ENCODE assay signal across 9 cellular contexts in the genomic region with DNA sequence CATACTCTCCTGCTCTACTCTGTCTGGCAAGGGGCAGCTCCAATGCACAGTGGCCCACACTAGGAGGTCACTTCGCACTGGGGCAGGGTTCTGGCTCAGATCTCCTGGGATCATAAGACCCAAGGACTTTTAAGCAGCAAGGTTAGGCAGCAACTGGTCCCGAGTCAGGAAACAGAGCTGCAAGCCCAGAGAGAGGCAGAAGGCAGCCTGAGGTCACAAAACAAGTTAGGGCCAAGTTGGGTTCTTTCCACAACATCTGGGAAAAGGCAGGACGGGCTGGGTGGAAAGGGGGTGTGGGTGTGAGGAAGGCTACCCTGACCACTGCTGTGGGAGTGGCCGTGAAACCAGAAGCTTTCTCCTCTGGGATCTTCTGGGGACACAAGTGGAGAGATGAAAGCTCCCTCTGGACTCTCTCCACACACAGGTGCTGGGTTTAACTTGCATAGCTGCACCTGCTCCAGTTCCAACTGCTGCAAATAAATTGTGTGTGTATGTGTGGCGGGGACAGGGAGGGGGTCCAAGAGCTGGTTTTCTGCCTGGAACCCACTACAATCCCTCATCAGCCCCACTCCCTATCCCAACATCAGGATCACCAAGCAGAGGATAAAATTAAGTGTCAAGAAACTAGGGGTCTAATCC. TPM values are rescaled to one million over a fixed set of nuclear protein-coding genes. Genes with fewer than 3 reads are reported as not detected.
DNase-seq lines count a peak whose midpoint lies in the region; ATAC-seq and TF ChIP-seq lines count a peak whose summit lies in the region.
"Had no signal": no experiment of that assay in that cellular context is flagged by ENCODE, and none has a peak within 500 bp of the region (broad histone marks: within the 10 kb centered on the region; RNA-seq: fewer than 3 reads in every experiment).

No MANE protein-coding gene starts in this region.

- H3K4me1 Mint-ChIP-seq in MCF 10A (ENCODE audit: insufficient read depth, unreplicated experiment): no peaks in the 10 kb centered on the region
- H3K4me1 Mint-ChIP-seq in activated T-helper 1 cell treated with anti-CD3 and anti-CD28 coated beads, Interleukin-12 subunit alpha, Interleukin-12 subunit beta, Interleukin-2, Interleukin-4 antibody, amounts not matched to agents 30 ng/mL and 10 ng/mL and 1 ng/mL, durations not matched to agents 14 hours and 24 hours and 36 hours (ENCODE audit: low read depth): peaks cover 50% of the 10 kb centered on the region

- H3K4me1 ChIP-seq in breast epithelium: peaks cover 12 to 22% of the 10 kb centered on the region in 2 donors
- H3K4me1 ChIP-seq in left lung: peaks cover 15 to 79% of the 10 kb centered on the region in 2 donors
- H3K4me1 ChIP-seq in vagina: peaks cover 43% of the 10 kb centered on the region

- CTCF ChIA-PET in MCF 10A (lab: Yijun Ruan, JAX): interaction anchor here (0.8 to 2.6 kb wide), 2 partner anchors 20 to 81 kb away, joined by 4 to 11 read pairs; a partner anchor contains a TSS

- H3K9me3 ChIP-seq in breast epithelium: no peaks in the 10 kb centered on the region
- no peaks in the 10 kb centered on the region for H3K9me3 ChIP-seq in left lung
- H3K9me3 ChIP-seq in vagina: no peaks in the 10 kb centered on the region

- H3K27me3 Mint-ChIP-seq in MCF 10A (ENCODE audit: insufficient read depth, unreplicated experiment): no peaks in the 10 kb centered on the region
- peaks cover 2% of the 10 kb centered on the region for H3K27me3 Mint-ChIP-seq in activated T-helper 1 cell treated with anti-CD3 and anti-CD28 coated beads, Interleukin-12 subunit alpha, Interleukin-12 subunit beta, Interleukin-2, Interleukin-4 antibody, amounts not matched to agents 30 ng/mL and 10 ng/mL and 1 ng/mL, durations not matched to agents 14 hours and 24 hours and 36 hours (ENCODE audit: insufficient read depth)

- H3K27me3 ChIP-seq in breast epithelium: no peaks in the 10 kb centered on the region
- peaks cover 0 to 13% of the 10 kb centered on the region in 2 donors for H3K27me3 ChIP-seq in left lung
- H3K27me3 ChIP-seq in vagina: no peaks in the 10 kb centered on the region

- DNase-seq in breast epithelium (ENCODE audit: low spot score in 2 of 2): no peak
- no peak for DNase-seq in MCF 10A (ENCODE audit: unreplicated experiment)
- DNase-seq in activated T-helper 1 cell treated with anti-CD3 and anti-CD28 coated beads, Interleukin-12 subunit alpha, Interleukin-12 subunit beta, Interleukin-2, Interleukin-4 antibody, amounts not matched to agents 30 ng/mL and 10 ng/mL and 1 ng/mL, durations not matched to agents 14 hours and 24 hours and 36 hours (ENCODE audit: low spot score): no peak
- peak in 1 of 2 donors; percentile 54 for DNase-seq in left lung
- no peak for DNase-seq in vagina (ENCODE audit: extremely low spot score in 2 of 2)
- no peak for DNase-seq in SW 1271 (lab: John Stamatoyannopoulos, UW)

- H3K4me3 Mint-ChIP-seq in MCF 10A (ENCODE audit: unreplicated experiment): no peak overlapping the region
- H3K4me3 Mint-ChIP-seq in activated T-helper 1 cell treated with anti-CD3 and anti-CD28 coated beads, Interleukin-12 subunit alpha, Interleukin-12 subunit beta, Interleukin-2, Interleukin-4 antibody, amounts not matched to agents 30 ng/mL and 10 ng/mL and 1 ng/mL, durations not matched to agents 14 hours and 24 hours and 36 hours: peak overlapping the region; percentile 100

- no TSS peak for BruUV-seq in MCF 10A (replicated peaks; lab: Mats Ljungman, UMichigan)

- TF ChIP-seq CTCF in breast epithelium (IDR thresholded peaks at IDR 0.05): no peak
- no peak for TF ChIP-seq CTCF in MCF 10A (IDR thresholded peaks at IDR 0.05; ENCODE audit: unreplicated experiment)
- no peak for TF ChIP-seq CTCF in left lung (IDR thresholded peaks at IDR 0.05)
- TF ChIP-seq CTCF in vagina (IDR thresholded peaks at IDR 0.05): no peak

- ATAC-seq in left lung: no peak
- no peak for ATAC-seq in GM21786 (IDR thresholded peaks at IDR 0.05; ENCODE audit: unreplicated experiment)
- no peak for ATAC-seq in GM19397 (IDR thresholded peaks at IDR 0.05; ENCODE audit: unreplicated experiment)

- H3K36me3 Mint-ChIP-seq in MCF 10A (ENCODE audit: insufficient read depth, unreplicated experiment): no peaks in the 10 kb centered on the region
- peaks cover 28% of the 10 kb centered on the region for H3K36me3 Mint-ChIP-seq in activated T-helper 1 cell treated with anti-CD3 and anti-CD28 coated beads, Interleukin-12 subunit alpha, Interleukin-12 subunit beta, Interleukin-2, Interleukin-4 antibody, amounts not matched to agents 30 ng/mL and 10 ng/mL and 1 ng/mL, durations not matched to agents 14 hours and 24 hours and 36 hours (ENCODE audit: low read depth)

- TF ChIP-seq POLR2A in breast epithelium (IDR thresholded peaks at IDR 0.05): no peak
- TF ChIP-seq POLR2A in vagina (IDR thresholded peaks at IDR 0.05): no peak

- intact Hi-C loops in breast epithelium (cut with DNase I; ENCODE audit: low total_unique reads) (loop anchor here (1.0 kb wide), 1 partner anchor 13 kb away; no protein-coding TSS in a partner anchor), MCF 10A (cut with micrococcal nuclease) (no loop called here), left lung (cut with DNase I) (no loop called here), vagina (cut with DNase I) (no loop called here)
- intact Hi-C loops in activated T-helper 1 cell treated with anti-CD3 and anti-CD28 coated beads, Interleukin-12 subunit alpha, Interleukin-12 subunit beta, Interleukin-2, Interleukin-4 antibody, amounts not matched to agents 30 ng/mL and 10 ng/mL and 1 ng/mL, durations not matched to agents 14 hours and 24 hours and 36 hours (cut with micrococcal nuclease): loop anchor here (1.0 to 10.0 kb wide), 4 partner anchors 8 to 1501 kb away; a partner anchor contains a TSS

- no peak overlapping the region for H3K4me3 ChIP-seq in breast epithelium
- H3K4me3 ChIP-seq in left lung: peak overlapping the region in 1 of 2 donors; percentile 44
- H3K4me3 ChIP-seq in vagina: no peak overlapping the region

- H3K9me3 Mint-ChIP-seq in MCF 10A (ENCODE audit: unreplicated experiment): no peaks in the 10 kb centered on the region
- no peaks in the 10 kb centered on the region for H3K9me3 Mint-ChIP-seq in activated T-helper 1 cell treated with anti-CD3 and anti-CD28 coated beads, Interleukin-12 subunit alpha, Interleukin-12 subunit beta, Interleukin-2, Interleukin-4 antibody, amounts not matched to agents 30 ng/mL and 10 ng/mL and 1 ng/mL, durations not matched to agents 14 hours and 24 hours and 36 hours

- no peak overlapping the region for H3K27ac Mint-ChIP-seq in MCF 10A (ENCODE audit: low read depth, unreplicated experiment)
- H3K27ac Mint-ChIP-seq in activated T-helper 1 cell treated with anti-CD3 and anti-CD28 coated beads, Interleukin-12 subunit alpha, Interleukin-12 subunit beta, Interleukin-2, Interleukin-4 antibody, amounts not matched to agents 30 ng/mL and 10 ng/mL and 1 ng/mL, durations not matched to agents 14 hours and 24 hours and 36 hours: peak overlapping the region; percentile 99

- POLR2A ChIA-PET in MCF 10A (lab: Yijun Ruan, JAX): interaction anchor here (1.2 to 2.7 kb wide), 2 partner anchors 15 to 81 kb away, joined by 4 to 17 read pairs; a partner anchor contains a TSS

- H3K36me3 ChIP-seq in breast epithelium: no peaks in the 10 kb centered on the region
- H3K36me3 ChIP-seq in left lung: no peaks in the 10 kb centered on the region
- H3K36me3 ChIP-seq in vagina: no peaks in the 10 kb centered on the region

- H3K27ac ChIP-seq in breast epithelium (peak overlapping the region; percentile 81 to 89), left lung (peak overlapping the region; percentile 92 to 100), vagina (peak overlapping the region; percentile 81)

RNA-seq across cellular contexts. Expression of a gene that starts 8.0 kb away (rescaled TPM):
- total RNA-seq in breast epithelium (10 to 100 TPM in 2 of 3 donors, 1 to 10 TPM in 1; 2.6 to 42.1 (median 26.9) TPM), MCF 10A (2022) (not detected in 2 replicates), left lung (10 to 100 TPM in 1 of 2 donors, 1 to 10 TPM in 1; 7.9 to 10.2 TPM), vagina (7.1 TPM)
- total RNA-seq in activated T-helper 1 cell treated with anti-CD3 and anti-CD28 coated beads, Interleukin-12 subunit alpha, Interleukin-12 subunit beta, Interleukin-2, Interleukin-4 antibody, amounts not matched to agents 30 ng/mL and 10 ng/mL and 1 ng/mL, durations not matched to agents 14 hours and 24 hours and 36 hours: 31.4 and 35.1 TPM in 2 replicates

RNA-seq across cellular contexts. Expression of a gene that starts 15.4 kb away (rescaled TPM):
- total RNA-seq in breast epithelium (10 to 100 TPM; 46.4 to 61.6 (median 48.2) TPM), MCF 10A (2022) (63.4 and 90.8 TPM in 2 replicates), left lung (10 to 100 TPM; 68.4 to 69.0 TPM), vagina (31.4 TPM)
- total RNA-seq in activated T-helper 1 cell treated with anti-CD3 and anti-CD28 coated beads, Interleukin-12 subunit alpha, Interleukin-12 subunit beta, Interleukin-2, Interleukin-4 antibody, amounts not matched to agents 30 ng/mL and 10 ng/mL and 1 ng/mL, durations not matched to agents 14 hours and 24 hours and 36 hours: 138 and 142 TPM in 2 replicates

RNA-seq across cellular contexts. Expression of a gene that starts 55.8 kb away (rescaled TPM):
- under 1 TPM in 1 of 3 donors, not detected in 2; 0.16 TPM for total RNA-seq in breast epithelium
- total RNA-seq in MCF 10A (2022): 0.19 TPM in 1 of 2 replicates, not detected in the other
- not detected in 2 replicates for total RNA-seq in activated T-helper 1 cell treated with anti-CD3 and anti-CD28 coated beads, Interleukin-12 subunit alpha, Interleukin-12 subunit beta, Interleukin-2, Interleukin-4 antibody, amounts not matched to agents 30 ng/mL and 10 ng/mL and 1 ng/mL, durations not matched to agents 14 hours and 24 hours and 36 hours
- 1 to 10 TPM; 1.0 to 1.5 TPM for total RNA-seq in left lung
- total RNA-seq in vagina: not detected
- total RNA-seq: Daoy had no signal

Comparison
In these comparisons a context has a peak if more than half of its experiments do, and no peak if none do; other contexts are left out.
1. intact Hi-C loops: an anchor here in breast epithelium (1.0 kb wide) and activated T-helper 1 cell treated with anti-CD3 and anti-CD28 coated beads, Interleukin-12 subunit alpha, Interleukin-12 subunit beta, Interleukin-2, Interleukin-4 antibody, amounts not matched to agents 30 ng/mL and 10 ng/mL and 1 ng/mL, durations not matched to agents 14 hours and 24 hours and 36 hours (1.0 to 10.0 kb wide); none called in MCF 10A, left lung and vagina.